In the genomic region with DNA sequence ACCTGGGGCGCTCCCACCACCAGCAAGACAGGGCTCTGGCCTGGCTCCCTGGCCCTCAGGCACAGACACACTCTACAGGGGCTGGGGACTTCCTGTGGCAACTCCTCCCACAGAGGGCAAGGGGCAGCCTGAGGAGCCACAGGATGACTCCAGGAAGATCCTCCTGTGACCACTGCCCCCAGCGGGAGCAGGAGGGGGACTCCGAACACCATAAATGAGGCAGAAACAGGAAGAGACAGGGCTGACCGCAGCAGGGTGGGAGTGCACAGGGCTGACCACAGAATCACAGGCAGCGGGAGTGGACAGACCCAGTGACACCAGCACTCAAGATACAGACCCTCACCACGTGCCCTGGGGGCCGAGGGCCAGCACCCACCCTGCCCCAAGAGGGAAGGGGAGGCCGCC, we compare ENCODE assay signal across 9 cellular contexts. TPM values are rescaled to one million over a fixed set of nuclear protein-coding genes. Genes with fewer than 3 reads are reported as not detected.
DNase-seq lines count a peak whose midpoint lies in the region; ATAC-seq and TF ChIP-seq lines count a peak whose summit lies in the region.
"Had no signal": no experiment of that assay in that cellular context is flagged by ENCODE, and none has a peak within 500 bp of the region (broad histone marks: within the 10 kb centered on the region; RNA-seq: fewer than 3 reads in every experiment).

No MANE protein-coding gene starts in this region.

- in situ Hi-C loops in Panc1 (cut with HindIII; ENCODE audit: low pct_unique_long_range_greater_than_20kb, low sequenced_read_pairs) = no loop called here

- BruUV-seq in Panc1 (replicated peaks; lab: Mats Ljungman, UMichigan) = no TSS peak

- DNase-seq in Panc1 (ENCODE audit: low read depth, low spot score) = no peak
- peak; percentile 73 for DNase-seq in glomerular visceral epithelial cell (ENCODE audit: extremely low spot score)
- DNase-seq in pons (ENCODE audit: low spot score) = peak; percentile 75
- no peak for DNase-seq in GM10248 (ENCODE audit: extremely low spot score)
- no peak for DNase-seq in NK-92 (lab: John Stamatoyannopoulos, UW; ENCODE audit: unreplicated experiment)
- DNase-seq in NCI-H2029 treated with DMSO at 0.1 percent for 48 hours (lab: John Stamatoyannopoulos, UW) = no peak
- no peak for DNase-seq in D341Med (ENCODE audit: low spot score)

- H3K9me3 ChIP-seq in Panc1 (ENCODE audit: control insufficient read depth, insufficient read depth, low read depth, low read length) = no peaks in the 10 kb centered on the region

- no peaks in the 10 kb centered on the region for H3K36me3 ChIP-seq in Panc1 (ENCODE audit: control insufficient read depth, insufficient read depth, low read length)

- no peaks in the 10 kb centered on the region for H3K27me3 ChIP-seq in Panc1 (ENCODE audit: control insufficient read depth, insufficient read depth, low read length)

- CTCF ChIA-PET in Panc1 (lab: Charles Lee) (interaction anchor here (0.5 kb wide), 1 partner anchor 66 kb away, joined by 9 read pairs; no protein-coding TSS in a partner anchor), GM10248 (lab: Yijun Ruan, JAX) (interaction anchor here (2.4 to 9.7 kb wide), 6 partner anchors 8 to 71 kb away, joined by 7 to 107 read pairs (median 14); a partner anchor contains a TSS)

- ATAC-seq in Panc1 = no peak

- peaks cover 18% of the 10 kb centered on the region for H3K4me1 ChIP-seq in Panc1 (ENCODE audit: control insufficient read depth, insufficient read depth, low read length)

- no peak overlapping the region for H3K4me3 ChIP-seq in GM12875 (ENCODE audit: low read depth, low read length)
- no peak overlapping the region for H3K4me3 ChIP-seq in Panc1 (ENCODE audit: low read depth in 2 of 2, low read length in 2 of 2)
- H3K4me3 ChIP-seq: SK-N-MC had no signal

- intact Hi-C loops in Panc1 (cut with micrococcal nuclease; ENCODE audit: unreplicated experiment) = no loop called here

- POLR2A ChIA-PET in Panc1 (lab: Charles Lee) = interaction anchor here (0.6 kb wide), 1 partner anchor 22 kb away, joined by 3 read pairs; no protein-coding TSS in a partner anchor
- POLR2A ChIA-PET in GM10248 (lab: Yijun Ruan, JAX) = no interaction called here

- TF ChIP-seq CTCF in GM12875 (IDR thresholded peaks at IDR 0.05; ENCODE audit: borderline replicate concordance, insufficient read depth, low read depth, low read length) (0 out of 2 replicates have a peak, but pooled peaks have one; percentile 7), Panc1 (IDR thresholded peaks at IDR 0.05) (no peak), GM10248 (IDR thresholded peaks at IDR 0.05; ENCODE audit: control extremely low read depth, extremely low read depth, low read depth, missing control alignments) (no peak)

- H3K27ac ChIP-seq in Panc1 (ENCODE audit: low read length) = peak overlapping the region; percentile 35
- H3K27ac ChIP-seq: SK-N-MC had no signal

RNA-seq across cellular contexts. Expression of a gene that starts 10.8 kb away (rescaled TPM):
- total RNA-seq in Panc1 (2021; ENCODE audit: unreplicated experiment) = 73.6 TPM
- polyA plus RNA-seq in Panc1 (2012; ENCODE audit: insufficient read length) = 108 TPM

RNA-seq across cellular contexts. Expression of a gene that starts 52.4 kb away (rescaled TPM):
- 32.1 TPM for total RNA-seq in Panc1 (2021; ENCODE audit: unreplicated experiment)
- polyA plus RNA-seq in Panc1 (2012; ENCODE audit: insufficient read length) = 64.9 TPM

Comparison
In these comparisons a context has a peak if more than half of its experiments do, and no peak if none do; other contexts are left out.
1. DNase-seq: peak in glomerular visceral epithelial cell (single experiment) and pons (single experiment); none in Panc1 (single experiment), GM10248 (single experiment), NK-92 (single experiment), NCI-H2029 treated with DMSO at 0.1 percent for 48 hours (single experiment) and D341Med (single experiment).